Comparison of ENCODE assay signal across 6 cellular contexts in genomic region chr9:3989915-3990314, GRCh38.
"Had no signal": no experiment of that assay in that cellular context is flagged by ENCODE, and none has a peak within 500 bp of the region (broad histone marks: within the 10 kb centered on the region; RNA-seq: fewer than 3 reads in every experiment).

No MANE protein-coding gene starts in this region.

- H3K27ac ChIP-seq: GM23248 had no signal

- H3K9ac ChIP-seq: GM23248 had no signal

- ATAC-seq: K562 had no signal

- H2AFZ ChIP-seq: GM23248 had no signal

- DNase-seq: GM23248, GOT3, H9, HCEC 1CT, IMR-90 had no signal

- H3K4me3 ChIP-seq: GM23248, K562 had no signal
